ENCODE assay signal across 16 cellular contexts in the genomic region with DNA sequence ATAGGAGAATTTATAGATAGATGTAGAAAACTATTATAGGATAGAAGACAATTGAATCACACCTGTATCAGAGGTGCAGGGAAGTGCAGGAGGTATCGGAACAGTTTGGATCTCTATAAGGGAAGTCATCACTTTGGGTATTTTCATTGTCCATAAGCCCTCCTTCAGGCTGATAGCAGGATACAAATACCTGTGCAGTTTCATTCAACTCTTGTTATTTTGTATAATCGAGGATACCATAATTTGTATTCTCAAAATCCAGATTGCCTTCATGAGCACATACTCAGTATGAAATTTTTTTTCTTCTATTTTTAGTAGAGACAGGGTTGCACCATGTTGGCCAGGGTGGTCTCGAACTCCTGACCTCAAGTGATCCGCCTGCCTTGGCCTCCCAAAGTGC.
DNase-seq lines count a peak whose midpoint lies in the region; ATAC-seq and TF ChIP-seq lines count a peak whose summit lies in the region.
"Had no signal": no experiment of that assay in that cellular context is flagged by ENCODE, and none has a peak within 500 bp of the region (broad histone marks: within the 10 kb centered on the region; RNA-seq: fewer than 3 reads in every experiment).

No MANE protein-coding gene starts in this region.

- no peak overlapping the region for H3K4me3 ChIP-seq in RWPE2 (ENCODE audit: severe bottlenecking)
- H3K4me3 ChIP-seq in gastroesophageal sphincter: no peak overlapping the region
- no peak overlapping the region for H3K4me3 ChIP-seq in tibial artery

- H3K27me3 ChIP-seq in RWPE2 (ENCODE audit: insufficient read depth, poor library complexity, severe bottlenecking) (no peaks in the 10 kb centered on the region), gastroesophageal sphincter (no peaks in the 10 kb centered on the region), tibial artery (no peaks in the 10 kb centered on the region)

- H3K4me1 Mint-ChIP-seq in HFFc6 (ENCODE audit: low read depth): peaks cover 80% of the 10 kb centered on the region
- H3K4me1 Mint-ChIP-seq: B cell had no signal

- peaks cover 41% of the 10 kb centered on the region for H3K4me1 ChIP-seq in RWPE2 (ENCODE audit: insufficient read depth, poor library complexity, severe bottlenecking)
- peaks cover 41 to 100% (median 47%) of the 10 kb centered on the region in 3 donors for H3K4me1 ChIP-seq in gastroesophageal sphincter
- H3K4me1 ChIP-seq in tibial artery: peaks cover 0 to 100% (median 57%) of the 10 kb centered on the region in 4 donors
- H3K4me1 ChIP-seq: Caco-2 had no signal

- peak overlapping the region; percentile 94 for H3K27ac ChIP-seq in RWPE2 (ENCODE audit: poor library complexity, severe bottlenecking)
- peak overlapping the region in 3 of 4 donors; percentile 52 to 99 (median 98) for H3K27ac ChIP-seq in gastroesophageal sphincter
- H3K27ac ChIP-seq in tibial artery: peak overlapping the region; percentile 70 to 99

- peak overlapping the region; percentile 38; the same call in 1 of the 2 replicates for H3K27ac Mint-ChIP-seq in HFFc6
- H3K27ac Mint-ChIP-seq: B cell; CD4-positive, CD25-positive, alpha-beta regulatory T cell; H9 had no signal

- H3K4me3 Mint-ChIP-seq in HFFc6: no peak overlapping the region
- H3K4me3 Mint-ChIP-seq: B cell; CD4-positive, CD25-positive, alpha-beta regulatory T cell; H9 had no signal

- 63 to 81% methylated on average over 4 of the region's 4 CpGs for WGBS in gastroesophageal sphincter (ENCODE audit: low coverage in 1 of 2), 2 donors

- no peaks in the 10 kb centered on the region for H3K9me3 ChIP-seq in RWPE2 (ENCODE audit: severe bottlenecking)
- no peaks in the 10 kb centered on the region for H3K9me3 ChIP-seq in gastroesophageal sphincter
- no peaks in the 10 kb centered on the region for H3K9me3 ChIP-seq in tibial artery
- H3K9me3 ChIP-seq: Caco-2 had no signal

- no peak for DNase-seq in HFFc6
- DNase-seq in RWPE2 (ENCODE audit: low spot score): no peak
- DNase-seq in tibial artery: no peak
- DNase-seq in DMS 273 treated with DMSO at 0.1 percent for 48 hours (lab: John Stamatoyannopoulos, UW): no peak
- DNase-seq in activated naive CD4-positive, alpha-beta T cell treated with anti-CD3 and anti-CD28 coated beads, Interleukin-2, amount 50 U/mL, for 16 hours: no peak
- no peak for DNase-seq in GM20000 (ENCODE audit: low spot score)
- DNase-seq: Caco-2; CD4-positive, CD25-positive, alpha-beta regulatory T cell; DMS79; H9; NCI-H1105 treated with DMSO at 0.1 percent for 48 hours; NCI-H187; NCI-H446; NK-92 treated with Interleukin-12 subunit alpha and Interleukin-12 subunit beta, amount 100 ng/mL, for 24 hours had no signal

- no peak for TF ChIP-seq CTCF in HFFc6 (IDR thresholded peaks at IDR 0.05)
- no peak for TF ChIP-seq CTCF in RWPE2 (IDR thresholded peaks at IDR 0.05; ENCODE audit: poor library complexity, severe bottlenecking)
- no peak for TF ChIP-seq CTCF in gastroesophageal sphincter (IDR thresholded peaks at IDR 0.05)
- no peak for TF ChIP-seq CTCF in tibial artery (IDR thresholded peaks at IDR 0.05)
- TF ChIP-seq CTCF in GM20000 (IDR thresholded peaks at IDR 0.05; ENCODE audit: extremely low read depth, missing control alignments): no peak

- no peaks in the 10 kb centered on the region for H3K9me3 Mint-ChIP-seq in HFFc6
- H3K9me3 Mint-ChIP-seq: CD4-positive, CD25-positive, alpha-beta regulatory T cell; H9 had no signal

- ATAC-seq in RWPE2 (ENCODE audit: low read depth): no peak
- no peak for ATAC-seq in gastroesophageal sphincter

- TF ChIP-seq EP300 in gastroesophageal sphincter (IDR thresholded peaks at IDR 0.05): no peak

- intact Hi-C loops in tibial artery (cut with DNase I; ENCODE audit: low total_unique reads): no loop called here

- TF ChIP-seq POLR2A in gastroesophageal sphincter (IDR thresholded peaks at IDR 0.05): no peak

- peaks cover 64% of the 10 kb centered on the region for H3K36me3 Mint-ChIP-seq in HFFc6 (ENCODE audit: low read depth)

- H3K36me3 ChIP-seq in RWPE2 (ENCODE audit: low read depth): peaks cover 79% of the 10 kb centered on the region
- peaks cover 4 to 49% of the 10 kb centered on the region in 2 donors for H3K36me3 ChIP-seq in gastroesophageal sphincter
- peaks cover 40 to 46% (median 46%) of the 10 kb centered on the region in 3 donors for H3K36me3 ChIP-seq in tibial artery

- peaks cover 2% of the 10 kb centered on the region; the same call in 1 of the 2 replicates for H3K27me3 Mint-ChIP-seq in HFFc6 (ENCODE audit: insufficient read depth)
- H3K27me3 Mint-ChIP-seq: B cell; CD4-positive, CD25-positive, alpha-beta regulatory T cell had no signal
